ENCODE assay signal across 12 cellular contexts in genomic region chr13:99983401-99984133, GRCh38. TPM values are rescaled to one million over a fixed set of nuclear protein-coding genes. Genes with fewer than 3 reads are reported as not detected.
DNase-seq lines count a peak whose midpoint lies in the region; ATAC-seq, FAIRE-seq and TF ChIP-seq lines count a peak whose summit lies in the region.
"Had no signal": no experiment of that assay in that cellular context is flagged by ENCODE, and none has a peak within 500 bp of the region (broad histone marks: within the 10 kb centered on the region; RNA-seq: fewer than 3 reads in every experiment).

No MANE protein-coding gene starts in this region.

- peak overlapping the region; percentile 88 for H3K4me3 Mint-ChIP-seq in type B pancreatic cell

- intact Hi-C loops in HepG2 (cut with micrococcal nuclease; ENCODE audit: unreplicated experiment): loop anchor here (10.0 kb wide), 1 partner anchor 531 kb away; no protein-coding TSS in a partner anchor
- intact Hi-C loops in right lobe of liver (cut with DNase I): no loop called here
- intact Hi-C loops in endothelial cell of umbilical vein (cut with micrococcal nuclease): loop anchor here (1.0 to 5.0 kb wide), 2 partner anchors 9 to 254 kb away; no protein-coding TSS in a partner anchor
- intact Hi-C loops in ascending aorta (cut with DNase I): loop anchor here (10.0 kb wide), 1 partner anchor 789 kb away; no protein-coding TSS in a partner anchor

- dilution Hi-C loops in endothelial cell of umbilical vein (cut with MboI; ENCODE audit: extremely low pct_ligation_motif_present, low sequenced_read_pairs): no loop called here

- no peak for ATAC-seq in HepG2
- no peak for ATAC-seq in right lobe of liver
- ATAC-seq in GM21825 (IDR thresholded peaks at IDR 0.05; ENCODE audit: unreplicated experiment): no peak

- no peak for TF ChIP-seq RAD21 in HepG2 (CRISPR knock-in tag; IDR thresholded peaks at IDR 0.05)

- H3K4me1 ChIP-seq in HepG2 (ENCODE audit: insufficient read depth, low read length) (peaks cover 27% of the 10 kb centered on the region), right lobe of liver (peaks cover 0 to 19% (median 3%) of the 10 kb centered on the region in 4 donors), SJCRH30 (no peaks in the 10 kb centered on the region), endothelial cell of umbilical vein (ENCODE audit: control insufficient read depth, extremely low read depth, insufficient read depth, low read length) (peaks cover 5% of the 10 kb centered on the region), ascending aorta (peaks cover 7 to 22% of the 10 kb centered on the region in 2 donors)

- TF ChIP-seq POLR2A in HepG2 (IDR thresholded peaks at IDR 0.05; ENCODE audit: insufficient read depth in 1 of 2, low read depth in 2 of 2, low read length in 2 of 2): no peak
- TF ChIP-seq POLR2A in right lobe of liver (IDR thresholded peaks at IDR 0.05): no peak
- TF ChIP-seq POLR2A in endothelial cell of umbilical vein (IDR thresholded peaks at IDR 0.05; ENCODE audit: low read depth, low read length): no peak

- no peaks in the 10 kb centered on the region for H3K9me1 ChIP-seq in endothelial cell of umbilical vein (replicated peaks; ENCODE audit: control insufficient read depth, extremely low read depth, insufficient read depth, low read length)

- WGBS in HepG2 (ENCODE audit: low lambda C conversion rate): 4% methylated on average over 40 of the region's 40 CpGs
- 3% methylated on average over 31 of the region's 40 CpGs for WGBS in right lobe of liver (ENCODE audit: insufficient coverage, low coverage, low lambda C conversion rate, missing lambda C conversion rate)

- no peak overlapping the region for H3K9ac ChIP-seq in HepG2 (ENCODE audit: insufficient read depth, low read depth, low read length)
- H3K9ac ChIP-seq in endothelial cell of umbilical vein (replicated peaks; ENCODE audit: extremely low read depth, insufficient read depth, low read length): no peak overlapping the region

- no peaks in the 10 kb centered on the region for H3K9me3 ChIP-seq in HepG2 (ENCODE audit: low read length)
- H3K9me3 ChIP-seq in right lobe of liver: no peaks in the 10 kb centered on the region
- H3K9me3 ChIP-seq in SJCRH30 (replicated peaks): no peaks in the 10 kb centered on the region
- H3K9me3 ChIP-seq in endothelial cell of umbilical vein (replicated peaks; ENCODE audit: control insufficient read depth, insufficient read depth, low read length): no peaks in the 10 kb centered on the region
- H3K9me3 ChIP-seq in ascending aorta: no peaks in the 10 kb centered on the region
- H3K9me3 ChIP-seq: colonic mucosa, testis had no signal

- H3K27ac ChIP-seq in HepG2 (ENCODE audit: extremely low read length, insufficient read depth, low read length) (no peak overlapping the region), right lobe of liver (no peak overlapping the region), SJCRH30 (no peak overlapping the region), endothelial cell of umbilical vein (ENCODE audit: insufficient read depth, low read depth, low read length) (no peak overlapping the region), ascending aorta (no peak overlapping the region)
- H3K27ac ChIP-seq: colonic mucosa, testis had no signal

- H3K79me2 ChIP-seq in HepG2 (ENCODE audit: insufficient read depth, low read length) (no peaks in the 10 kb centered on the region), endothelial cell of umbilical vein (ENCODE audit: control insufficient read depth, insufficient read depth, low read length) (no peaks in the 10 kb centered on the region)

- no peaks in the 10 kb centered on the region for H3K9me3 Mint-ChIP-seq in type B pancreatic cell

- H3K4me3 ChIP-seq in HepG2 (replicated peaks in 1 of 3; ENCODE audit: insufficient read depth in 1 of 3, low read depth in 2 of 3, low read length in 3 of 3): peak overlapping the region in 2 of 3 experiments; percentile 32 to 73; a peak in 3 of 6 replicates
- no peak overlapping the region for H3K4me3 ChIP-seq in right lobe of liver
- H3K4me3 ChIP-seq in SJCRH30: peak overlapping the region; percentile 77
- no peak overlapping the region for H3K4me3 ChIP-seq in endothelial cell of umbilical vein (replicated peaks in 1 of 3; ENCODE audit: insufficient read depth in 1 of 3, low read depth in 1 of 3, low read length in 3 of 3)
- H3K4me3 ChIP-seq in ascending aorta: no peak overlapping the region
- H3K4me3 ChIP-seq: colonic mucosa had no signal

- H3K4me2 ChIP-seq in HepG2 (ENCODE audit: low read depth, low read length) (peak overlapping the region; percentile 84), endothelial cell of umbilical vein (ENCODE audit: insufficient read depth, low read length) (no peak overlapping the region)

- CTCF ChIA-PET in HepG2 (lab: Yijun Ruan, JAX; ENCODE audit: low intra/inter-chr PET ratio, low total read pairs): no interaction called here
- CTCF ChIA-PET in endothelial cell of umbilical vein (lab: Charles Lee): interaction anchor here (0.9 to 1.0 kb wide), 2 partner anchors 252 to 327 kb away, joined by 3 to 4 read pairs; no protein-coding TSS in a partner anchor

- BruUV-seq in HepG2 (replicated peaks; lab: Mats Ljungman, UMichigan) (no TSS peak), endothelial cell of umbilical vein (replicated peaks; lab: Mats Ljungman, UMichigan) (no TSS peak)

- TF ChIP-seq CTCF in HepG2 (CRISPR knock-in tag; IDR thresholded peaks at IDR 0.05) (no peak), right lobe of liver (IDR thresholded peaks at IDR 0.05) (no peak), endothelial cell of umbilical vein (IDR thresholded peaks at IDR 0.05; ENCODE audit: extremely low read depth in 1 of 2, insufficient read depth in 1 of 2, low read depth in 1 of 2, low read length in 2 of 2) (no peak), type B pancreatic cell (conservative IDR thresholded peaks at IDR 0.05) (no peak), ascending aorta (IDR thresholded peaks at IDR 0.05) (no peak)

- H2AFZ ChIP-seq in HepG2 (ENCODE audit: low read length): no peak overlapping the region
- H2AFZ ChIP-seq in endothelial cell of umbilical vein (ENCODE audit: low read depth, low read length): no peak overlapping the region

- in situ Hi-C loops in HepG2 (cut with HindIII; ENCODE audit: extremely low pct_ligation_motif_present, low pct_unique_long_range_greater_than_20kb): loop anchor here (10.0 kb wide), 1 partner anchor 251 kb away; no protein-coding TSS in a partner anchor

- H3K27me3 Mint-ChIP-seq in type B pancreatic cell: peaks cover 70% of the 10 kb centered on the region

- no peak for DNase-seq in HepG2 (ENCODE audit: low spot score)
- DNase-seq in right lobe of liver: no peak
- DNase-seq in SJCRH30: peak in 1 of 2 experiments; percentile 15
- DNase-seq in endothelial cell of umbilical vein (ENCODE audit: low read depth, low spot score): no peak
- DNase-seq in type B pancreatic cell (ENCODE audit: extremely low spot score, unreplicated experiment): no peak
- no peak for DNase-seq in ascending aorta (ENCODE audit: low spot score in 2 of 2)
- no peak for DNase-seq in effector CD4-positive, alpha-beta T cell
- DNase-seq: colonic mucosa; stimulated activated CD4-positive, alpha-beta T cell treated with anti-CD3 and anti-CD28 coated beads, Interleukin-12 subunit alpha, Interleukin-12 subunit beta, amount 100 ng/mL, for 4 hours; testis had no signal

- POLR2A ChIA-PET in HepG2 (lab: Yijun Ruan, JAX) (interaction anchor here (0.7 kb wide), 1 partner anchor 9 kb away, joined by 3 read pairs; no protein-coding TSS in a partner anchor), endothelial cell of umbilical vein (lab: Charles Lee) (no interaction called here)

- H3K4me1 Mint-ChIP-seq in type B pancreatic cell (ENCODE audit: unreplicated experiment): peaks cover 4% of the 10 kb centered on the region

- TF ChIP-seq EP300 in HepG2 (IDR thresholded peaks at IDR 0.05; ENCODE audit: low read depth in 2 of 2, low read length in 2 of 2) (no peak), HepG2 (CRISPR knock-in tag; IDR thresholded peaks at IDR 0.05; ENCODE audit: borderline replicate concordance) (no peak)

- peak overlapping the region; percentile 87 for H3K27ac Mint-ChIP-seq in type B pancreatic cell

- peaks cover 7 to 47% of the 10 kb centered on the region in 2 experiments; a peak in 4 of 5 replicates for H3K27me3 ChIP-seq in HepG2 (ENCODE audit: control insufficient read depth in 1 of 2, insufficient read depth in 2 of 2, low read length in 2 of 2)
- peaks cover 42 to 72% of the 10 kb centered on the region in 2 donors for H3K27me3 ChIP-seq in right lobe of liver
- H3K27me3 ChIP-seq in SJCRH30: no peaks in the 10 kb centered on the region
- peaks cover 64 to 91% of the 10 kb centered on the region in 2 experiments for H3K27me3 ChIP-seq in endothelial cell of umbilical vein (ENCODE audit: control insufficient read depth in 2 of 2, insufficient read depth in 2 of 2, low read length in 2 of 2)
- H3K27me3 ChIP-seq in ascending aorta: peaks cover 63% of the 10 kb centered on the region
- H3K27me3 ChIP-seq: testis had no signal

- no peaks in the 10 kb centered on the region for H4K20me1 ChIP-seq in HepG2 (ENCODE audit: insufficient read depth, low read length)
- H4K20me1 ChIP-seq in endothelial cell of umbilical vein (replicated peaks; ENCODE audit: control insufficient read depth, extremely low read depth, insufficient read depth, low read length): no peaks in the 10 kb centered on the region

- H3K36me3 Mint-ChIP-seq in type B pancreatic cell: peaks cover 20% of the 10 kb centered on the region

- H3K36me3 ChIP-seq in HepG2 (replicated peaks in 1 of 2; ENCODE audit: control insufficient read depth in 1 of 2, insufficient read depth in 2 of 2, low read length in 2 of 2) (no peaks in the 10 kb centered on the region), right lobe of liver (no peaks in the 10 kb centered on the region), SJCRH30 (no peaks in the 10 kb centered on the region), endothelial cell of umbilical vein (ENCODE audit: control insufficient read depth in 2 of 2, extremely low read depth in 1 of 2, insufficient read depth in 2 of 2, low read length in 2 of 2) (no peaks in the 10 kb centered on the region), ascending aorta (no peaks in the 10 kb centered on the region)
- H3K36me3 ChIP-seq: colonic mucosa had no signal

- FAIRE-seq in HepG2 (lab: Jason Lieb, UNC) (no peak), endothelial cell of umbilical vein (lab: Jason Lieb, UNC) (no peak)

RNA-seq across cellular contexts. Expression of gene ZIC2, which starts 2.0 kb away (rescaled TPM):
- not detected in 2 replicates for total RNA-seq in HepG2 (2016; rRNA removed; fragmentation: Illumina TruSeq; extraction: Trizol)
- not detected in 2 replicates for total RNA-seq in HepG2 (2016; cell fraction: cytosol; rRNA removed; fragmentation: Illumina TruSeq; extraction: Trizol; ENCODE audit: low read depth)
- total RNA-seq in HepG2 (2016; cell fraction: insoluble cytoplasmic fraction; rRNA removed; fragmentation: Illumina TruSeq; extraction: Trizol): 0.06 TPM in 1 of 2 replicates, not detected in the other
- not detected in 2 replicates for total RNA-seq in HepG2 (2016; cell fraction: membrane; rRNA removed; fragmentation: Illumina TruSeq; extraction: Trizol)
- not detected in 2 replicates for total RNA-seq in HepG2 (2016; cell fraction: nucleus; rRNA removed; fragmentation: Illumina TruSeq; extraction: Trizol)
- 0.12 and 0.13 TPM in 2 replicates for polyA plus RNA-seq in HepG2 (2011; rRNA removed)
- polyA plus RNA-seq in HepG2 (2011; cell fraction: cytosol; rRNA removed): 0.06 and 0.11 TPM in 2 replicates
- polyA plus RNA-seq in HepG2 (2011; cell fraction: nucleus; rRNA removed): 0.29 and 0.32 TPM in 2 replicates
- 0.17 and 0.24 TPM in 2 replicates for polyA plus RNA-seq in HepG2 (2012)
- not detected in 2 replicates for polyA plus RNA-seq in HepG2 (2016; cell fraction: cytosol; fragmentation: Illumina TruSeq; extraction: Trizol; ENCODE audit: low read depth)
- 0.08 TPM in 2 replicates for polyA plus RNA-seq in HepG2 (2016; cell fraction: insoluble cytoplasmic fraction; fragmentation: Illumina TruSeq; extraction: Trizol; ENCODE audit: low read depth)
- polyA plus RNA-seq in HepG2 (2016; cell fraction: membrane; fragmentation: Illumina TruSeq; extraction: Trizol; ENCODE audit: low read depth): not detected in 2 replicates
- polyA plus RNA-seq in HepG2 (2016; cell fraction: nucleus; fragmentation: Illumina TruSeq; extraction: Trizol; ENCODE audit: insufficient read depth, low read depth): not detected in 2 replicates
- polyA minus RNA-seq in HepG2 (2011; rRNA and poly(A)+ RNA removed; ENCODE audit: low replicate concordance): 0.18 and 5.2 TPM in 2 replicates
- polyA minus RNA-seq in HepG2 (2011; cell fraction: cytosol; rRNA and poly(A)+ RNA removed): 0.53 and 0.59 TPM in 2 replicates
- polyA minus RNA-seq in HepG2 (2011; cell fraction: nucleus; rRNA and poly(A)+ RNA removed): 0.13 TPM in 1 of 2 replicates, not detected in the other
- under 1 TPM in 1 of 6 experiments, not detected in 5; 0.24 TPM for total RNA-seq in right lobe of liver
- total RNA-seq in SJCRH30 (2014; rRNA removed; shearing (Covaris generic)): 2.7 and 3.1 TPM in 2 replicates
- not detected in 2 replicates for total RNA-seq in endothelial cell of umbilical vein
- polyA plus RNA-seq in endothelial cell of umbilical vein: 0.03 TPM in 1 of 2 replicates, not detected in the other
- polyA plus RNA-seq in endothelial cell of umbilical vein (2011; cell fraction: cytosol; rRNA removed): not detected in 2 replicates
- polyA plus RNA-seq in endothelial cell of umbilical vein (2011; cell fraction: nucleus; rRNA removed): not detected in 2 replicates
- polyA plus RNA-seq in endothelial cell of umbilical vein (2012): not detected in 2 replicates
- not detected in 2 replicates for polyA minus RNA-seq in endothelial cell of umbilical vein
- polyA minus RNA-seq in endothelial cell of umbilical vein (2011; cell fraction: cytosol; rRNA and poly(A)+ RNA removed): 7.9 TPM
- polyA minus RNA-seq in endothelial cell of umbilical vein (2011; cell fraction: nucleus; rRNA and poly(A)+ RNA removed): not detected in 2 replicates
- total RNA-seq in type B pancreatic cell (ENCODE audit: low replicate concordance): 0.59 and 129 TPM in 2 replicates
- not detected for total RNA-seq in ascending aorta
- total RNA-seq: kidney epithelial cell had no signal

RNA-seq across cellular contexts. Expression of gene ZIC5, which starts 12.0 kb away (rescaled TPM):
- total RNA-seq in HepG2 (2016; rRNA removed; fragmentation: Illumina TruSeq; extraction: Trizol) (0.02 TPM in 1 of 2 replicates, not detected in the other), right lobe of liver (not detected), endothelial cell of umbilical vein (not detected in 2 replicates), type B pancreatic cell (ENCODE audit: low replicate concordance) (0.05 and 15.1 TPM in 2 replicates), ascending aorta (not detected)
- total RNA-seq in HepG2 (2016; cell fraction: cytosol; rRNA removed; fragmentation: Illumina TruSeq; extraction: Trizol; ENCODE audit: low read depth): not detected in 2 replicates
- total RNA-seq in HepG2 (2016; cell fraction: insoluble cytoplasmic fraction; rRNA removed; fragmentation: Illumina TruSeq; extraction: Trizol): 0.03 and 0.04 TPM in 2 replicates
- total RNA-seq in HepG2 (2016; cell fraction: membrane; rRNA removed; fragmentation: Illumina TruSeq; extraction: Trizol): 0.03 TPM in 1 of 2 replicates, not detected in the other
- total RNA-seq in HepG2 (2016; cell fraction: nucleus; rRNA removed; fragmentation: Illumina TruSeq; extraction: Trizol): not detected in 2 replicates
- polyA plus RNA-seq in HepG2 (2011; rRNA removed) (0.07 TPM in 1 of 2 replicates, not detected in the other), endothelial cell of umbilical vein (not detected in 2 replicates)
- polyA plus RNA-seq in HepG2 (2011; cell fraction: cytosol; rRNA removed): 0.01 and 0.03 TPM in 2 replicates
- 0.03 and 0.06 TPM in 2 replicates for polyA plus RNA-seq in HepG2 (2011; cell fraction: nucleus; rRNA removed)
- polyA plus RNA-seq in HepG2 (2012): 0.03 TPM in 1 of 2 replicates, not detected in the other
- not detected in 2 replicates for polyA plus RNA-seq in HepG2 (2016; cell fraction: cytosol; fragmentation: Illumina TruSeq; extraction: Trizol; ENCODE audit: low read depth)
- polyA plus RNA-seq in HepG2 (2016; cell fraction: insoluble cytoplasmic fraction; fragmentation: Illumina TruSeq; extraction: Trizol; ENCODE audit: low read depth): not detected in 2 replicates
- 0.03 TPM in 1 of 2 replicates, not detected in the other for polyA plus RNA-seq in HepG2 (2016; cell fraction: membrane; fragmentation: Illumina TruSeq; extraction: Trizol; ENCODE audit: low read depth)
- polyA plus RNA-seq in HepG2 (2016; cell fraction: nucleus; fragmentation: Illumina TruSeq; extraction: Trizol; ENCODE audit: insufficient read depth, low read depth): 0.10 TPM in 1 of 2 replicates, not detected in the other
- 2.7 TPM in 1 of 2 replicates, not detected in the other for polyA minus RNA-seq in HepG2 (2011; rRNA and poly(A)+ RNA removed; ENCODE audit: low replicate concordance)
- not detected in 2 replicates for polyA minus RNA-seq in HepG2 (2011; cell fraction: cytosol; rRNA and poly(A)+ RNA removed)
- not detected in 2 replicates for polyA minus RNA-seq in HepG2 (2011; cell fraction: nucleus; rRNA and poly(A)+ RNA removed)
- total RNA-seq in SJCRH30 (2014; rRNA removed; shearing (Covaris generic)): 1.1 and 1.2 TPM in 2 replicates
- not detected in 2 replicates for polyA plus RNA-seq in endothelial cell of umbilical vein (2011; cell fraction: cytosol; rRNA removed)
- not detected in 2 replicates for polyA plus RNA-seq in endothelial cell of umbilical vein (2011; cell fraction: nucleus; rRNA removed)
- polyA plus RNA-seq in endothelial cell of umbilical vein (2012): not detected in 2 replicates
- polyA minus RNA-seq in endothelial cell of umbilical vein: 0.04 TPM in 1 of 2 replicates, not detected in the other
- polyA minus RNA-seq in endothelial cell of umbilical vein (2011; cell fraction: cytosol; rRNA and poly(A)+ RNA removed): 2.3 TPM
- not detected in 2 replicates for polyA minus RNA-seq in endothelial cell of umbilical vein (2011; cell fraction: nucleus; rRNA and poly(A)+ RNA removed)
- total RNA-seq: kidney epithelial cell had no signal

Comparison
In these comparisons a context has a peak if more than half of its experiments do, and no peak if none do; other contexts are left out.
1. H3K4me3 ChIP-seq: peak in HepG2 (2 of 3) and SJCRH30 (single experiment); none in right lobe of liver (0 of 3), endothelial cell of umbilical vein (0 of 3) and ascending aorta (0 of 2).
2. intact Hi-C loops: an anchor here in HepG2 (10.0 kb wide), endothelial cell of umbilical vein (1.0 to 5.0 kb wide) and ascending aorta (10.0 kb wide); none called in right lobe of liver.